ENCODE assay signal across 1 cellular context in the genomic region with DNA sequence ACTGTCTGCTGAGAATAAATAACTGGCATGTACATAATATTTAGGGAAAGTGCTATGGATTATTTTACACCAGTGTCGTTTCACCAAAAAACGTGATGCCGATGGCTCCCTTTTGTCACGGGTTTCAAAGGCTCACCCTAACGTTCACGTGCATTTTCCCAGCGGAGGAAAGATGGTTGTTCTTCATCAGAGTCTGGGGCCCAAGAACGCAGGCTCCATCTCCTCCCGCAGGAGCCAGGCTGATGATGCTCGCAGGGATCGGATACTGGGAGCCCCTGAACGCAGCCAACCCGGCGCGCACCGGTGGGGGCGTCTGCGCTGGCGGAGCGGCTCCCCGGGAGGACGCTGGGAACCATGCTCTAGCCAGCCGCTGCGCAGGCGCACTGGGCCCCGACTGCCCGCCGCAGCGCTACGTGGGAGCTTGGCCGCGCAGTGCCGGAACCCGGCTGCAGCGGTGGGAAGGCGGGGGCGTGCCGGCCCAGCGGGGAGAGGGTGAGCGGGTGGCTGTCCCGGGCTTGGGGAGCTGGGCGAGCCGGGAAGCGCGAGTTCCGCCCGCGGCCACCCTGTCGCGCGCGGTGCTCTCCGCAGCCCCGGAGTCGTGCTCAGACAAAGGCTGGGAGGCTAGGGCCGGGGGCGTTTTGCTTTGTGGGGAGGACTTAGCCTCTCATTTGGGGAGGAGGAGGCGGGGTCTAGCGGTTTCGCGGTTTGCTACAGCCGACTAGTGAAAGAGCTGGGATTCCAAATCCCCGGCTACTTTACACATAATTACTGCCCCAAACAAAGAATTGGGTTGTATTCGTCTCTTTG.
TF ChIP-seq lines count a peak whose summit lies in the region.

Gene ZFP69B, plus strand, starts transcription at position 793 of the 807 bp plus-strand sequence. CDS start 486 bp downstream, outside the sequence.

TF ChIP-seq in HepG2, 621 proteins besides CTCF, POLR2A, EP300 and RAD21 (continued from another document and continues in another):
- TF ChIP-seq SRSF9 (IDR thresholded peaks at IDR 0.05; ENCODE audit: borderline replicate concordance, insufficient read depth, low read depth, low read length, poor library complexity, severe bottlenecking) (no peak), NFYC (CRISPR knock-in tag; IDR thresholded peaks at IDR 0.05) (no peak; the same call in 1 of the 2 replicates), ATM (IDR thresholded peaks at IDR 0.05; ENCODE audit: borderline replicate concordance) (no peak), HNRNPLL (IDR thresholded peaks at IDR 0.05; ENCODE audit: low read depth, low read length, poor library complexity, severe bottlenecking) (peak; percentile 98), ZNF652 (CRISPR knock-in tag; IDR thresholded peaks at IDR 0.05; ENCODE audit: borderline replicate concordance, low read depth) (no peak), AKNA (CRISPR knock-in tag; IDR thresholded peaks at IDR 0.05; ENCODE audit: borderline replicate concordance) (no peak), ZNF230 (CRISPR knock-in tag; IDR thresholded peaks at IDR 0.05) (no peak), ZC3H13 (CRISPR knock-in tag; IDR thresholded peaks at IDR 0.05) (peak; percentile 59; the same call in 1 of the 2 replicates), SKI (IDR thresholded peaks at IDR 0.05; ENCODE audit: partially characterized antibody) (peak; percentile 60), MAFG (CRISPR knock-in tag; IDR thresholded peaks at IDR 0.05) (no peak), HCFC1 (IDR thresholded peaks at IDR 0.05; ENCODE audit: low read depth, low read length) (no peak; the same call in 1 of the 2 replicates), TARDBP (CRISPR knock-in tag; IDR thresholded peaks at IDR 0.05) (peak; percentile 43; the same call in 1 of the 2 replicates), TCF7 (IDR thresholded peaks at IDR 0.05; ENCODE audit: low read depth) (no peak), ZSCAN30 (CRISPR knock-in tag; IDR thresholded peaks at IDR 0.05) (no peak), ZNF777 (CRISPR knock-in tag; IDR thresholded peaks at IDR 0.05) (peak; percentile 28; the same call in 1 of the 2 replicates), HDAC1 (CRISPR knock-in tag; IDR thresholded peaks at IDR 0.05) (peak; percentile 92), NR0B2 (CRISPR knock-in tag; IDR thresholded peaks at IDR 0.05) (peak; percentile 96), ZNF563 (CRISPR knock-in tag; IDR thresholded peaks at IDR 0.05) (no peak; the same call in none of the 2 replicates), ZBTB26 (CRISPR knock-in tag; IDR thresholded peaks at IDR 0.05; ENCODE audit: borderline replicate concordance) (no peak; the same call in 1 of the 2 replicates), ZNF737 (CRISPR knock-in tag; IDR thresholded peaks at IDR 0.05; ENCODE audit: borderline replicate concordance) (no peak), ZNF234 (CRISPR knock-in tag; conservative IDR thresholded peaks at IDR 0.05) (no peak), RORA (CRISPR knock-in tag; IDR thresholded peaks at IDR 0.05) (no peak), JUND (CRISPR knock-in tag; IDR thresholded peaks at IDR 0.05) (no peak), DBP (CRISPR knock-in tag; IDR thresholded peaks at IDR 0.05; ENCODE audit: not compliant biosample characterization) (no peak), NAIF1 (CRISPR knock-in tag; IDR thresholded peaks at IDR 0.05; ENCODE audit: borderline replicate concordance) (no peak), IRF2 (CRISPR knock-in tag; IDR thresholded peaks at IDR 0.05) (no peak; the same call in 1 of the 2 replicates), FOXO4 (CRISPR knock-in tag; conservative IDR thresholded peaks at IDR 0.05) (0 out of 2 replicates have a peak, but pooled peaks have one; percentile 80), ARHGAP35 (CRISPR knock-in tag; IDR thresholded peaks at IDR 0.05; ENCODE audit: borderline replicate concordance) (0 out of 2 replicates have a peak, but pooled peaks have one; percentile 72), TCF12 (IDR thresholded peaks at IDR 0.05) (no peak), TCF12 (CRISPR knock-in tag; IDR thresholded peaks at IDR 0.05) (peak; percentile 69; the same call in 1 of the 2 replicates), ZNF496 (CRISPR knock-in tag; IDR thresholded peaks at IDR 0.05; ENCODE audit: insufficient replicate concordance) (no peak), ERF (CRISPR knock-in tag; IDR thresholded peaks at IDR 0.05) (peak; percentile 76; the same call in 1 of the 2 replicates)
- TF ChIP-seq, protein P1, sequence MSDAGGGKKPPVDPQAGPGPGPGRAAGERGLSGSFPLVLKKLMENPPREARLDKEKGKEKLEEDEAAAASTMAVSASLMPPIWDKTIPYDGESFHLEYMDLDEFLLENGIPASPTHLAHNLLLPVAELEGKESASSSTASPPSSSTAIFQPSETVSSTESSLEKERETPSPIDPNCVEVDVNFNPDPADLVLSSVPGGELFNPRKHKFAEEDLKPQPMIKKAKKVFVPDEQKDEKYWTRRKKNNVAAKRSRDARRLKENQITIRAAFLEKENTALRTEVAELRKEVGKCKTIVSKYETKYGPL (CRISPR knock-in tag; IDR thresholded peaks at IDR 0.05) = 0 out of 2 replicates have a peak, but pooled peaks have one; percentile 16
- TF ChIP-seq, protein P2, sequence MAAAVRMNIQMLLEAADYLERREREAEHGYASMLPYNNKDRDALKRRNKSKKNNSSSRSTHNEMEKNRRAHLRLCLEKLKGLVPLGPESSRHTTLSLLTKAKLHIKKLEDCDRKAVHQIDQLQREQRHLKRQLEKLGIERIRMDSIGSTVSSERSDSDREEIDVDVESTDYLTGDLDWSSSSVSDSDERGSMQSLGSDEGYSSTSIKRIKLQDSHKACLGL (CRISPR knock-in tag; IDR thresholded peaks at IDR 0.05) = peak; percentile 91
- TF ChIP-seq, protein P3, sequence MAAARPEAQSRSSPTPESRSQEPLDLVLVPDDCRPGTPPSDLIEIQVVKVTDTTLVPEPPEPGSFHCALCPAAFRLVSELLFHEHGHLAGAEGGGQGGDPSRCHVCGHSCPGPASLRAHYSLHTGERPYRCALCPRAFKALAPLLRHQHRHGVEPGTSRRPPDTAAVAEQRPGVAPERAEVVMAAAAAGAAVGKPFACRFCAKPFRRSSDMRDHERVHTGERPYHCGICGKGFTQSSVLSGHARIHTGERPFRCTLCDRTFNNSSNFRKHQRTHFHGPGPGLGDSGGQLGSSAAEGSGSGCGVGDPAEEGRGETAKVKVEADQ (CRISPR knock-in tag; IDR thresholded peaks at IDR 0.05; ENCODE audit: borderline replicate concordance) = no peak; the same call in 1 of the 2 replicates
- TF ChIP-seq, protein P4, sequence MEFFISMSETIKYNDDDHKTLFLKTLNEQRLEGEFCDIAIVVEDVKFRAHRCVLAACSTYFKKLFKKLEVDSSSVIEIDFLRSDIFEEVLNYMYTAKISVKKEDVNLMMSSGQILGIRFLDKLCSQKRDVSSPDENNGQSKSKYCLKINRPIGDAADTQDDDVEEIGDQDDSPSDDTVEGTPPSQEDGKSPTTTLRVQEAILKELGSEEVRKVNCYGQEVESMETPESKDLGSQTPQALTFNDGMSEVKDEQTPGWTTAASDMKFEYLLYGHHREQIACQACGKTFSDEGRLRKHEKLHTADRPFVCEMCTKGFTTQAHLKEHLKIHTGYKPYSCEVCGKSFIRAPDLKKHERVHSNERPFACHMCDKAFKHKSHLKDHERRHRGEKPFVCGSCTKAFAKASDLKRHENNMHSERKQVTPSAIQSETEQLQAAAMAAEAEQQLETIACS (CRISPR knock-in tag; IDR thresholded peaks at IDR 0.05) = no peak
- TF ChIP-seq, protein P5, sequence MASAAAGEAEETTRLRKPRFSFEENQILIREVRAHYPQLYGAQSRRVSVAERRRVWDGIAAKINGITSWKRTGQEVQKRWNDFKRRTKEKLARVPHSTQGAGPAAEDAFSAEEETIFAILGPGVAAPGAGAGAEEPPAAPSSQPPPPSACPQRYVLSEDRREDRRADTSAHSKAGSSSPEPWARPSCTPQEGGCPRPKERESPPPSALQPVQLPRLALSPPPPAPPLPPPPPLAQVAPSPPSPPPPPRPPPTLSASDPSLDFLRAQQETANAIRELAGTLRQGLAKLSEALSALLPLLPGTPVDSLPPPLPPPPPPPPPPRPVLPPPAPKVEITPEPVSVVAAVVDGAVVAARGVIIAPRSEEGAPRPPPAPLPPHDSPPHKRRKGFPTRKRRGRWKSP (CRISPR knock-in tag; IDR thresholded peaks at IDR 0.05) = peak; percentile 100
